Comparison of ENCODE assay signal across 1 cellular context in the genomic region with DNA sequence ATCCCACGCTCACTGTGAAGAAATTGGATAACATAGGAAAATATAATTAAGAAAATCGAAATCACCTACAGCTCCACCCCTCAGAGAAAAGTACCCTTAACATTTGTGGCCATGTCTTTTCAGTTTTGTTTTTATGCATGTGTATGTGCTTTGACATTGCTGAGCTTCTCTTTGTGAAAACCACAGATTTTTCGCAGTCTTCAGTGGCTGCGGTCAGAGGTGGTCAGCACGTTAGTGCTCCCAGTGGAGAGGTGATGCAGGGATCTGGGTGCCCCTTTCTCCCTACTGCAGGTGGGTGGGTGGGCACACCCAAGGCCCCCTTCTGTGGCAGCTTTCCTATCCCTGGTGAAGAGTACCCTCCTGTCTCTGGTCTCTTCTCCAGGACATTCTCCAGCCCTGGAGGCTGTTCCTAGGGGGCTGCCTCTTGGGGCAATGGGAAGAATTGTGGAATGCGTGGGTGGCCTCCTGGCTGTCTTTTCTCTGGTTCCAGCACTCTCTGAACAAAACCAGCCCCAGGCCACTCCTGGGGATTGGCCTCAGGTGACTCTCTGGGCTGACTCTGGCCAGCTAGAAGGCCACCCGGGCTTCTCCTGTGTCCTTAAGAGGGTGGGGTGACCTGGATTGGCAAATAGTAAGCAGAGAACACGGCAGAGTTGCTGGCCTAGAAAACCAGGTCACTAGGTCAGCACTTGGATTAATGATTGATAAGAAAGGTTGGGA.
TF ChIP-seq lines count a peak whose summit lies in the region.

No MANE protein-coding gene starts in this region.

TF ChIP-seq in HepG2, 621 proteins besides CTCF, POLR2A, EP300 and RAD21 (continued from another document and continues in another):
- TF ChIP-seq, protein P1, sequence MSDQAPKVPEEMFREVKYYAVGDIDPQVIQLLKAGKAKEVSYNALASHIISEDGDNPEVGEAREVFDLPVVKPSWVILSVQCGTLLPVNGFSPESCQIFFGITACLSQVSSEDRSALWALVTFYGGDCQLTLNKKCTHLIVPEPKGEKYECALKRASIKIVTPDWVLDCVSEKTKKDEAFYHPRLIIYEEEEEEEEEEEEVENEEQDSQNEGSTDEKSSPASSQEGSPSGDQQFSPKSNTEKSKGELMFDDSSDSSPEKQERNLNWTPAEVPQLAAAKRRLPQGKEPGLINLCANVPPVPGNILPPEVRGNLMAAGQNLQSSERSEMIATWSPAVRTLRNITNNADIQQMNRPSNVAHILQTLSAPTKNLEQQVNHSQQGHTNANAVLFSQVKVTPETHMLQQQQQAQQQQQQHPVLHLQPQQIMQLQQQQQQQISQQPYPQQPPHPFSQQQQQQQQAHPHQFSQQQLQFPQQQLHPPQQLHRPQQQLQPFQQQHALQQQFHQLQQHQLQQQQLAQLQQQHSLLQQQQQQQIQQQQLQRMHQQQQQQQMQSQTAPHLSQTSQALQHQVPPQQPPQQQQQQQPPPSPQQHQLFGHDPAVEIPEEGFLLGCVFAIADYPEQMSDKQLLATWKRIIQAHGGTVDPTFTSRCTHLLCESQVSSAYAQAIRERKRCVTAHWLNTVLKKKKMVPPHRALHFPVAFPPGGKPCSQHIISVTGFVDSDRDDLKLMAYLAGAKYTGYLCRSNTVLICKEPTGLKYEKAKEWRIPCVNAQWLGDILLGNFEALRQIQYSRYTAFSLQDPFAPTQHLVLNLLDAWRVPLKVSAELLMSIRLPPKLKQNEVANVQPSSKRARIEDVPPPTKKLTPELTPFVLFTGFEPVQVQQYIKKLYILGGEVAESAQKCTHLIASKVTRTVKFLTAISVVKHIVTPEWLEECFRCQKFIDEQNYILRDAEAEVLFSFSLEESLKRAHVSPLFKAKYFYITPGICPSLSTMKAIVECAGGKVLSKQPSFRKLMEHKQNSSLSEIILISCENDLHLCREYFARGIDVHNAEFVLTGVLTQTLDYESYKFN (CRISPR knock-in tag; conservative IDR thresholded peaks at IDR 0.05): peak; percentile 87
- no peak for TF ChIP-seq ZFYVE20 (CRISPR knock-in tag; IDR thresholded peaks at IDR 0.05; ENCODE audit: borderline replicate concordance, low read depth)
- TF ChIP-seq CBX5 (CRISPR knock-in tag; IDR thresholded peaks at IDR 0.05; ENCODE audit: borderline replicate concordance): no peak; the same call in 1 of the 2 replicates
- TF ChIP-seq PHF21A (CRISPR knock-in tag; IDR thresholded peaks at IDR 0.05): peak; percentile 52; the same call in 1 of the 2 replicates
- peak; percentile 98 for TF ChIP-seq RXRA (CRISPR knock-in tag; IDR thresholded peaks at IDR 0.05)
- TF ChIP-seq PRPF4 (IDR thresholded peaks at IDR 0.05; ENCODE audit: low read depth, low read length, poor library complexity, severe bottlenecking): no peak
- TF ChIP-seq TEAD3 (CRISPR knock-in tag; optimal IDR thresholded peaks at IDR 0.05; ENCODE audit: borderline replicate concordance): no peak
- TF ChIP-seq ZNF484 (CRISPR knock-in tag; IDR thresholded peaks at IDR 0.05; ENCODE audit: borderline replicate concordance, low read depth): no peak
- TF ChIP-seq NAIF1 (CRISPR knock-in tag; IDR thresholded peaks at IDR 0.05; ENCODE audit: borderline replicate concordance): no peak
- TF ChIP-seq ZNF10 (CRISPR knock-in tag; IDR thresholded peaks at IDR 0.05; ENCODE audit: borderline replicate concordance, low read depth): no peak
- TF ChIP-seq, protein P2, sequence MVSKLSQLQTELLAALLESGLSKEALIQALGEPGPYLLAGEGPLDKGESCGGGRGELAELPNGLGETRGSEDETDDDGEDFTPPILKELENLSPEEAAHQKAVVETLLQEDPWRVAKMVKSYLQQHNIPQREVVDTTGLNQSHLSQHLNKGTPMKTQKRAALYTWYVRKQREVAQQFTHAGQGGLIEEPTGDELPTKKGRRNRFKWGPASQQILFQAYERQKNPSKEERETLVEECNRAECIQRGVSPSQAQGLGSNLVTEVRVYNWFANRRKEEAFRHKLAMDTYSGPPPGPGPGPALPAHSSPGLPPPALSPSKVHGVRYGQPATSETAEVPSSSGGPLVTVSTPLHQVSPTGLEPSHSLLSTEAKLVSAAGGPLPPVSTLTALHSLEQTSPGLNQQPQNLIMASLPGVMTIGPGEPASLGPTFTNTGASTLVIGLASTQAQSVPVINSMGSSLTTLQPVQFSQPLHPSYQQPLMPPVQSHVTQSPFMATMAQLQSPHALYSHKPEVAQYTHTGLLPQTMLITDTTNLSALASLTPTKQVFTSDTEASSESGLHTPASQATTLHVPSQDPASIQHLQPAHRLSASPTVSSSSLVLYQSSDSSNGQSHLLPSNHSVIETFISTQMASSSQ (IDR thresholded peaks at IDR 0.05; ENCODE audit: low read depth): peak; percentile 97
- TF ChIP-seq, protein P2 (CRISPR knock-in tag; IDR thresholded peaks at IDR 0.05; ENCODE audit: borderline replicate concordance): peak; percentile 98
- no peak for TF ChIP-seq GZF1 (CRISPR knock-in tag; IDR thresholded peaks at IDR 0.05)
- TF ChIP-seq, protein P3, sequence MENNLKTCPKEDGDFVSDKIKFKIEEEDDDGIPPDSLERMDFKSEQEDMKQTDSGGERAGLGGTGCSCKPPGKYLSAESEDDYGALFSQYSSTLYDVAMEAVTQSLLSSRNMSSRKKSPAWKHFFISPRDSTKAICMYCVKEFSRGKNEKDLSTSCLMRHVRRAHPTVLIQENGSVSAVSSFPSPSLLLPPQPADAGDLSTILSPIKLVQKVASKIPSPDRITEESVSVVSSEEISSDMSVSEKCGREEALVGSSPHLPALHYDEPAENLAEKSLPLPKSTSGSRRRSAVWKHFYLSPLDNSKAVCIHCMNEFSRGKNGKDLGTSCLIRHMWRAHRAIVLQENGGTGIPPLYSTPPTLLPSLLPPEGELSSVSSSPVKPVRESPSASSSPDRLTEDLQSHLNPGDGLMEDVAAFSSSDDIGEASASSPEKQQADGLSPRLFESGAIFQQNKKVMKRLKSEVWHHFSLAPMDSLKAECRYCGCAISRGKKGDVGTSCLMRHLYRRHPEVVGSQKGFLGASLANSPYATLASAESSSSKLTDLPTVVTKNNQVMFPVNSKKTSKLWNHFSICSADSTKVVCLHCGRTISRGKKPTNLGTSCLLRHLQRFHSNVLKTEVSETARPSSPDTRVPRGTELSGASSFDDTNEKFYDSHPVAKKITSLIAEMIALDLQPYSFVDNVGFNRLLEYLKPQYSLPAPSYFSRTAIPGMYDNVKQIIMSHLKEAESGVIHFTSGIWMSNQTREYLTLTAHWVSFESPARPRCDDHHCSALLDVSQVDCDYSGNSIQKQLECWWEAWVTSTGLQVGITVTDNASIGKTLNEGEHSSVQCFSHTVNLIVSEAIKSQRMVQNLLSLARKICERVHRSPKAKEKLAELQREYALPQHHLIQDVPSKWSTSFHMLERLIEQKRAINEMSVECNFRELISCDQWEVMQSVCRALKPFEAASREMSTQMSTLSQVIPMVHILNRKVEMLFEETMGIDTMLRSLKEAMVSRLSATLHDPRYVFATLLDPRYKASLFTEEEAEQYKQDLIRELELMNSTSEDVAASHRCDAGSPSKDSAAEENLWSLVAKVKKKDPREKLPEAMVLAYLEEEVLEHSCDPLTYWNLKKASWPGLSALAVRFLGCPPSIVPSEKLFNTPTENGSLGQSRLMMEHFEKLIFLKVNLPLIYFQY (CRISPR knock-in tag; IDR thresholded peaks at IDR 0.05; ENCODE audit: borderline replicate concordance): no peak; the same call in 1 of the 2 replicates
- TF ChIP-seq, protein P4, sequence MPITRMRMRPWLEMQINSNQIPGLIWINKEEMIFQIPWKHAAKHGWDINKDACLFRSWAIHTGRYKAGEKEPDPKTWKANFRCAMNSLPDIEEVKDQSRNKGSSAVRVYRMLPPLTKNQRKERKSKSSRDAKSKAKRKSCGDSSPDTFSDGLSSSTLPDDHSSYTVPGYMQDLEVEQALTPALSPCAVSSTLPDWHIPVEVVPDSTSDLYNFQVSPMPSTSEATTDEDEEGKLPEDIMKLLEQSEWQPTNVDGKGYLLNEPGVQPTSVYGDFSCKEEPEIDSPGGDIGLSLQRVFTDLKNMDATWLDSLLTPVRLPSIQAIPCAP (CRISPR knock-in tag; IDR thresholded peaks at IDR 0.05; ENCODE audit: low read depth): no peak
- TF ChIP-seq SMC3 (IDR thresholded peaks at IDR 0.05; ENCODE audit: low read length): peak; percentile 26; the same call in 1 of the 2 replicates
- TF ChIP-seq, protein P5, sequence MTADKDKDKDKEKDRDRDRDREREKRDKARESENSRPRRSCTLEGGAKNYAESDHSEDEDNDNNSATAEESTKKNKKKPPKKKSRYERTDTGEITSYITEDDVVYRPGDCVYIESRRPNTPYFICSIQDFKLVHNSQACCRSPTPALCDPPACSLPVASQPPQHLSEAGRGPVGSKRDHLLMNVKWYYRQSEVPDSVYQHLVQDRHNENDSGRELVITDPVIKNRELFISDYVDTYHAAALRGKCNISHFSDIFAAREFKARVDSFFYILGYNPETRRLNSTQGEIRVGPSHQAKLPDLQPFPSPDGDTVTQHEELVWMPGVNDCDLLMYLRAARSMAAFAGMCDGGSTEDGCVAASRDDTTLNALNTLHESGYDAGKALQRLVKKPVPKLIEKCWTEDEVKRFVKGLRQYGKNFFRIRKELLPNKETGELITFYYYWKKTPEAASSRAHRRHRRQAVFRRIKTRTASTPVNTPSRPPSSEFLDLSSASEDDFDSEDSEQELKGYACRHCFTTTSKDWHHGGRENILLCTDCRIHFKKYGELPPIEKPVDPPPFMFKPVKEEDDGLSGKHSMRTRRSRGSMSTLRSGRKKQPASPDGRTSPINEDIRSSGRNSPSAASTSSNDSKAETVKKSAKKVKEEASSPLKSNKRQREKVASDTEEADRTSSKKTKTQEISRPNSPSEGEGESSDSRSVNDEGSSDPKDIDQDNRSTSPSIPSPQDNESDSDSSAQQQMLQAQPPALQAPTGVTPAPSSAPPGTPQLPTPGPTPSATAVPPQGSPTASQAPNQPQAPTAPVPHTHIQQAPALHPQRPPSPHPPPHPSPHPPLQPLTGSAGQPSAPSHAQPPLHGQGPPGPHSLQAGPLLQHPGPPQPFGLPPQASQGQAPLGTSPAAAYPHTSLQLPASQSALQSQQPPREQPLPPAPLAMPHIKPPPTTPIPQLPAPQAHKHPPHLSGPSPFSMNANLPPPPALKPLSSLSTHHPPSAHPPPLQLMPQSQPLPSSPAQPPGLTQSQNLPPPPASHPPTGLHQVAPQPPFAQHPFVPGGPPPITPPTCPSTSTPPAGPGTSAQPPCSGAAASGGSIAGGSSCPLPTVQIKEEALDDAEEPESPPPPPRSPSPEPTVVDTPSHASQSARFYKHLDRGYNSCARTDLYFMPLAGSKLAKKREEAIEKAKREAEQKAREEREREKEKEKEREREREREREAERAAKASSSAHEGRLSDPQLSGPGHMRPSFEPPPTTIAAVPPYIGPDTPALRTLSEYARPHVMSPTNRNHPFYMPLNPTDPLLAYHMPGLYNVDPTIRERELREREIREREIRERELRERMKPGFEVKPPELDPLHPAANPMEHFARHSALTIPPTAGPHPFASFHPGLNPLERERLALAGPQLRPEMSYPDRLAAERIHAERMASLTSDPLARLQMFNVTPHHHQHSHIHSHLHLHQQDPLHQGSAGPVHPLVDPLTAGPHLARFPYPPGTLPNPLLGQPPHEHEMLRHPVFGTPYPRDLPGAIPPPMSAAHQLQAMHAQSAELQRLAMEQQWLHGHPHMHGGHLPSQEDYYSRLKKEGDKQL (CRISPR knock-in tag; IDR thresholded peaks at IDR 0.05; ENCODE audit: low read depth): no peak
- no peak for TF ChIP-seq ZNF549 (CRISPR knock-in tag; IDR thresholded peaks at IDR 0.05)
- peak; percentile 59; the same call in 1 of the 2 replicates for TF ChIP-seq TMF1 (CRISPR knock-in tag; IDR thresholded peaks at IDR 0.05; ENCODE audit: low read depth)
- TF ChIP-seq, protein P6, sequence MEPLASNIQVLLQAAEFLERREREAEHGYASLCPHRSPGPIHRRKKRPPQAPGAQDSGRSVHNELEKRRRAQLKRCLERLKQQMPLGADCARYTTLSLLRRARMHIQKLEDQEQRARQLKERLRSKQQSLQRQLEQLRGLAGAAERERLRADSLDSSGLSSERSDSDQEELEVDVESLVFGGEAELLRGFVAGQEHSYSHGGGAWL (CRISPR knock-in tag; IDR thresholded peaks at IDR 0.05): no peak
- TF ChIP-seq ZNF773 (CRISPR knock-in tag; IDR thresholded peaks at IDR 0.05; ENCODE audit: borderline replicate concordance): no peak
- TF ChIP-seq ZNF589 (CRISPR knock-in tag; conservative IDR thresholded peaks at IDR 0.05): no peak
- no peak for TF ChIP-seq ZNF331 (CRISPR knock-in tag; IDR thresholded peaks at IDR 0.05)
- TF ChIP-seq MTF2 (CRISPR knock-in tag; IDR thresholded peaks at IDR 0.05; ENCODE audit: borderline replicate concordance): no peak
- TF ChIP-seq ZNF224 (CRISPR knock-in tag; IDR thresholded peaks at IDR 0.05): peak; percentile 36; the same call in 1 of the 2 replicates
- TF ChIP-seq ZNF234 (CRISPR knock-in tag; conservative IDR thresholded peaks at IDR 0.05): no peak
- TF ChIP-seq ZNF878 (CRISPR knock-in tag; IDR thresholded peaks at IDR 0.05): peak; percentile 59; the same call in 1 of the 2 replicates
- TF ChIP-seq NFE2L2 (IDR thresholded peaks at IDR 0.05; ENCODE audit: low read length): no peak
- TF ChIP-seq ZNF557 (CRISPR knock-in tag; IDR thresholded peaks at IDR 0.05): no peak
- no peak for TF ChIP-seq MYNN (CRISPR knock-in tag; IDR thresholded peaks at IDR 0.05; ENCODE audit: low read depth)
- TF ChIP-seq, protein P7, sequence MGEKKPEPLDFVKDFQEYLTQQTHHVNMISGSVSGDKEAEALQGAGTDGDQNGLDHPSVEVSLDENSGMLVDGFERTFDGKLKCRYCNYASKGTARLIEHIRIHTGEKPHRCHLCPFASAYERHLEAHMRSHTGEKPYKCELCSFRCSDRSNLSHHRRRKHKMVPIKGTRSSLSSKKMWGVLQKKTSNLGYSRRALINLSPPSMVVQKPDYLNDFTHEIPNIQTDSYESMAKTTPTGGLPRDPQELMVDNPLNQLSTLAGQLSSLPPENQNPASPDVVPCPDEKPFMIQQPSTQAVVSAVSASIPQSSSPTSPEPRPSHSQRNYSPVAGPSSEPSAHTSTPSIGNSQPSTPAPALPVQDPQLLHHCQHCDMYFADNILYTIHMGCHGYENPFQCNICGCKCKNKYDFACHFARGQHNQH (CRISPR knock-in tag; IDR thresholded peaks at IDR 0.05): peak; percentile 75
- peak; percentile 73; the same call in 1 of the 2 replicates for TF ChIP-seq HMG20A (CRISPR knock-in tag; IDR thresholded peaks at IDR 0.05; ENCODE audit: borderline replicate concordance)
- no peak for TF ChIP-seq ZNF615 (CRISPR knock-in tag; IDR thresholded peaks at IDR 0.05; ENCODE audit: borderline replicate concordance)
- TF ChIP-seq, protein P8, sequence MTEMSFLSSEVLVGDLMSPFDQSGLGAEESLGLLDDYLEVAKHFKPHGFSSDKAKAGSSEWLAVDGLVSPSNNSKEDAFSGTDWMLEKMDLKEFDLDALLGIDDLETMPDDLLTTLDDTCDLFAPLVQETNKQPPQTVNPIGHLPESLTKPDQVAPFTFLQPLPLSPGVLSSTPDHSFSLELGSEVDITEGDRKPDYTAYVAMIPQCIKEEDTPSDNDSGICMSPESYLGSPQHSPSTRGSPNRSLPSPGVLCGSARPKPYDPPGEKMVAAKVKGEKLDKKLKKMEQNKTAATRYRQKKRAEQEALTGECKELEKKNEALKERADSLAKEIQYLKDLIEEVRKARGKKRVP (CRISPR knock-in tag; IDR thresholded peaks at IDR 0.05): no peak
